Comparison of ENCODE assay signal across 8 cellular contexts in the genomic region with DNA sequence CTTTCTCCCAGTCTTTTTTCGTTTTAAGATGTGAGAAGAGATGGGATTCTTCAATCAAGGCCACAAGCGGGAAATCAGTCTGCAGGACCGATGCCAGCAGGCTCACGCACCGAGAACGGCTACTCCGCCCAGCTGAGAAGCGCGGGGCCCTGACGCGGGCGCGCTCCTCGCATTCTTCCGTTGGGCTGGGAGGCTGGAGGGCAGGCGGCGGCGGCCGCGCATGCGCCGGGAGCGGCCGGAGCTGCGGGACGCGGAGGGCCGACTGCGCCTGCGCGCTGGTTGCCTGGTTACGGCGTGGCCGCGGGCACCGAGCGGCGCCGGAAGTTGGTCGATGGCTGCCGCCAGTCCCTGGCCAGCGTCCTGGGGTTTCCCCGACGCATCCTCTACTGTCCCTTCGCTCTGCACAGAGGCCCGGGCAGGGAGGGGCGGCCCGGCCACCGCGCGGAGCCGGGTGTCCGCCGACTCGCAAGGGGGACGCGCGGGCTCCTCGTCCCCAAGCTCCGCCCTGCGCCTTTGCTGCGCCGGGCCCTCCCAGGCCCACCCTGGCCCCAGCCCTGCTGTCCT. TPM values are rescaled to one million over a fixed set of nuclear protein-coding genes. Genes with fewer than 3 reads are reported as not detected.
DNase-seq lines count a peak whose midpoint lies in the region; ATAC-seq and TF ChIP-seq lines count a peak whose summit lies in the region.

No MANE protein-coding gene starts in this region.

- intact Hi-C loops in Right ventricle myocardium superior (cut with DNase I) = no loop called here
- intact Hi-C loops in tibial artery (cut with DNase I; ENCODE audit: low total_unique reads) = no loop called here

- H3K9me3 Mint-ChIP-seq in activated naive CD8-positive, alpha-beta T cell treated with anti-CD3 and anti-CD28 coated beads, Interleukin-2, amount 10 ng/mL, durations not matched to agents 7 days and 5 days = no peaks in the 10 kb centered on the region

- H3K79me2 ChIP-seq in parathyroid adenoma = peaks cover 12% of the 10 kb centered on the region

- H3K27ac Mint-ChIP-seq in activated naive CD8-positive, alpha-beta T cell treated with anti-CD3 and anti-CD28 coated beads, Interleukin-2, amount 10 ng/mL, durations not matched to agents 7 days and 5 days = peak overlapping the region; percentile 100

- no peaks in the 10 kb centered on the region for H3K36me3 ChIP-seq in parathyroid adenoma (ENCODE audit: control insufficient read depth, insufficient read depth, low read length)
- peaks cover 0 to 14% (median 0%) of the 10 kb centered on the region in 3 donors for H3K36me3 ChIP-seq in tibial artery

- H3K4me1 Mint-ChIP-seq in activated naive CD8-positive, alpha-beta T cell treated with anti-CD3 and anti-CD28 coated beads, Interleukin-2, amount 10 ng/mL, durations not matched to agents 7 days and 5 days = peaks cover 25% of the 10 kb centered on the region

- H3K36me3 Mint-ChIP-seq in activated naive CD8-positive, alpha-beta T cell treated with anti-CD3 and anti-CD28 coated beads, Interleukin-2, amount 10 ng/mL, durations not matched to agents 7 days and 5 days = peaks cover 1% of the 10 kb centered on the region

- POLR2A ChIA-PET in activated naive CD8-positive, alpha-beta T cell treated with anti-CD3 and anti-CD28 coated beads, Interleukin-2, amount 10 ng/mL, durations not matched to agents 7 days and 5 days (lab: Charles Lee) = interaction anchor here (0.6 to 1.9 kb wide), 4 partner anchors 49 to 307 kb away, joined by 3 to 4 read pairs (median 4); partner anchors contain the start of gene TMEM141

- TF ChIP-seq CTCF in GM12865 (IDR thresholded peaks at IDR 0.05; ENCODE audit: insufficient read depth, low read depth, low read length, missing control alignments) (no peak), parathyroid adenoma (IDR thresholded peaks at IDR 0.05) (no peak), tibial artery (IDR thresholded peaks at IDR 0.05) (peak in 1 of 2 experiments; percentile 7)

- H2AFZ ChIP-seq in parathyroid adenoma = peak overlapping the region; percentile 78

- no peaks in the 10 kb centered on the region for H3K27me3 Mint-ChIP-seq in activated naive CD8-positive, alpha-beta T cell treated with anti-CD3 and anti-CD28 coated beads, Interleukin-2, amount 10 ng/mL, durations not matched to agents 7 days and 5 days

- no peak overlapping the region for H3K9ac ChIP-seq in parathyroid adenoma

- H3K4me1 ChIP-seq in parathyroid adenoma = peaks cover 3% of the 10 kb centered on the region
- peaks cover 0 to 50% (median 42%) of the 10 kb centered on the region in 4 donors for H3K4me1 ChIP-seq in tibial artery

- H3K4me3 ChIP-seq in GM12865 (ENCODE audit: low read depth, low read length) = peak overlapping the region; percentile 74
- H3K4me3 ChIP-seq in parathyroid adenoma (ENCODE audit: low read depth, low read length) = peak overlapping the region; percentile 71
- H3K4me3 ChIP-seq in tibial artery = peak overlapping the region; percentile 54 to 98

- ATAC-seq in HG02623 (IDR thresholded peaks at IDR 0.05; ENCODE audit: unreplicated experiment) (peak; percentile 59), Right ventricle myocardium superior (ENCODE audit: poor library complexity) (peak; percentile 75)
- ATAC-seq in activated naive CD8-positive, alpha-beta T cell treated with anti-CD3 and anti-CD28 coated beads, Interleukin-2, amount 10 ng/mL, durations not matched to agents 7 days and 5 days (ENCODE audit: low read depth) = peak; percentile 70

- H3K4me3 Mint-ChIP-seq in activated naive CD8-positive, alpha-beta T cell treated with anti-CD3 and anti-CD28 coated beads, Interleukin-2, amount 10 ng/mL, durations not matched to agents 7 days and 5 days = peak overlapping the region; percentile 99

- H3K9me3 ChIP-seq in parathyroid adenoma (ENCODE audit: control insufficient read depth, low read length) = no peaks in the 10 kb centered on the region
- no peaks in the 10 kb centered on the region for H3K9me3 ChIP-seq in tibial artery

- DNase-seq in GM12865 (ENCODE audit: low read depth) (peak; percentile 93), NCI-H1092 (lab: John Stamatoyannopoulos, UW) (peak; percentile 92), SKM-1 treated with dmso at 0.1 percent for 144 hours (lab: John Stamatoyannopoulos, UW; ENCODE audit: unreplicated experiment) (peak; percentile 80), Right ventricle myocardium superior (peak; percentile 96), tibial artery (peak; percentile 84 to 95)
- DNase-seq in activated naive CD8-positive, alpha-beta T cell treated with anti-CD3 and anti-CD28 coated beads, Interleukin-2, amount 10 ng/mL, durations not matched to agents 7 days and 5 days = peak; percentile 100

- H3K27ac ChIP-seq in parathyroid adenoma (peak overlapping the region; percentile 99), tibial artery (peak overlapping the region; percentile 96 to 99)

- H3K27me3 ChIP-seq in parathyroid adenoma (ENCODE audit: control insufficient read depth, insufficient read depth, low read length) (no peaks in the 10 kb centered on the region), tibial artery (no peaks in the 10 kb centered on the region)

- peak overlapping the region; percentile 70 for H3K4me2 ChIP-seq in parathyroid adenoma (ENCODE audit: low read length)

RNA-seq across cellular contexts. Expression of gene SEC16A, which starts 0.8 kb away (rescaled TPM):
- total RNA-seq in activated naive CD8-positive, alpha-beta T cell treated with anti-CD3 and anti-CD28 coated beads, Interleukin-2, amount 10 ng/mL, durations not matched to agents 7 days and 5 days = 10 to 100 TPM; 88.0 to 90.2 TPM
- total RNA-seq in Right ventricle myocardium superior = 21.4 TPM

RNA-seq across cellular contexts. Expression of gene INPP5E, which starts 44.0 kb away (rescaled TPM):
- total RNA-seq in activated naive CD8-positive, alpha-beta T cell treated with anti-CD3 and anti-CD28 coated beads, Interleukin-2, amount 10 ng/mL, durations not matched to agents 7 days and 5 days = 10 to 100 TPM; 22.8 to 23.0 TPM
- total RNA-seq in Right ventricle myocardium superior = 10.5 TPM

Comparison
In these comparisons a context has a peak if more than half of its experiments do, and no peak if none do; other contexts are left out.
1. Peak in every context shown above with its lines: DNase-seq, ATAC-seq, H3K4me3 ChIP-seq and H3K27ac ChIP-seq.